23 cellular contexts compared by ENCODE assay signal in genomic region chr14:34229140-34229539, GRCh38.
DNase-seq lines count a peak whose midpoint lies in the region; ATAC-seq, FAIRE-seq and TF ChIP-seq lines count a peak whose summit lies in the region.
"Had no signal": no experiment of that assay in that cellular context is flagged by ENCODE, and none has a peak within 500 bp of the region (broad histone marks: within the 10 kb centered on the region; RNA-seq: fewer than 3 reads in every experiment).

No MANE protein-coding gene starts in this region.

- no peak overlapping the region for H3K4ac ChIP-seq in trophoblast cell (ENCODE audit: low read depth, low read length)

- no peak overlapping the region for H3K18ac ChIP-seq in trophoblast cell (ENCODE audit: low read length)

- H3K36me3 ChIP-seq in GM12878 (ENCODE audit: control insufficient read depth in 2 of 2, insufficient read depth in 2 of 2, low read length in 1 of 2), result no peaks in the 10 kb centered on the region
- H3K36me3 ChIP-seq in trophoblast cell (ENCODE audit: control insufficient read depth in 1 of 2, insufficient read depth in 2 of 2, low read length in 2 of 2), result no peaks in the 10 kb centered on the region
- H3K36me3 ChIP-seq: SJCRH30 had no signal

- H4K91ac ChIP-seq in trophoblast cell (ENCODE audit: low read depth, low read length), result peak overlapping the region; percentile 31

- SMC1A ChIA-PET in GM12878 (lab: Charles Lee; ENCODE audit: uncharacterized antibody, unreplicated experiment), result interaction anchor here (0.6 to 4.0 kb wide), 17 partner anchors 8 to 436 kb away, joined by 3 to 52 read pairs (median 7); no protein-coding TSS in a partner anchor

- peaks cover 1% of the 10 kb centered on the region for H3K79me1 ChIP-seq in trophoblast cell (ENCODE audit: low read length)

- no peak for TF ChIP-seq RAD21 in GM12878 (IDR thresholded peaks at IDR 0.05; ENCODE audit: insufficient read depth, low read depth, low read length)

- peak overlapping the region; percentile 15 for H2BK120ac ChIP-seq in trophoblast cell (ENCODE audit: insufficient read depth, low read length, poor library complexity)

- DNase-seq in stimulated activated naive CD8-positive, alpha-beta T cell treated with anti-CD3 and anti-CD28 coated beads, Interleukin-15, Interleukin-2, amounts not matched to agents 100 U/mL and 50 U/mL, for 24 hours, result no peak
- no peak for DNase-seq in stimulated activated naive CD8-positive, alpha-beta T cell treated with anti-CD3 and anti-CD28 coated beads, Interleukin-15, amount 100 ng/mL, for 72 hours
- DNase-seq in GM12878 (ENCODE audit: low read depth, low spot score), result no peak
- no peak for DNase-seq in trophoblast cell
- no peak for DNase-seq in stimulated activated naive B cell treated with anti-CD40 and anti-IgM and Interleukin-4, amounts not matched to agents 10 μg/mL and 1 μg/mL and 100 μg/mL, for 72 hours
- no peak for DNase-seq in H54 (ENCODE audit: insufficient read length, low spot score)
- DNase-seq: C1 segment of cervical spinal cord; CD4-positive, alpha-beta memory T cell; COR-L47; DMS53; H7; MM.1S; NCI-H2029 treated with DMSO at 0.1 percent for 48 hours; NCI-H446 treated with DMSO at 0.1 percent for 48 hours; NCI-H526; NCI-H82; PC-9; SJCRH30 had no signal

- peaks cover 7% of the 10 kb centered on the region for H3K4me1 Mint-ChIP-seq in stimulated activated naive CD8-positive, alpha-beta T cell treated with anti-CD3 and anti-CD28 coated beads, Interleukin-15, amount 100 ng/mL, for 72 hours
- H3K4me1 Mint-ChIP-seq in stimulated activated naive B cell treated with anti-CD40 and anti-IgM and Interleukin-4, amounts not matched to agents 10 μg/mL and 1 μg/mL and 100 μg/mL, for 72 hours, result peaks cover 0 to 4% of the 10 kb centered on the region in 2 donors
- H3K4me1 Mint-ChIP-seq: IgD-negative memory B cell had no signal

- no peak overlapping the region for H4K12ac ChIP-seq in trophoblast cell (ENCODE audit: low read depth, low read length)

- no peak overlapping the region for H4K8ac ChIP-seq in trophoblast cell (ENCODE audit: low read depth, low read length)

- no peak overlapping the region for H3K9ac ChIP-seq in GM12878 (ENCODE audit: control insufficient read depth, insufficient read depth, low read length)
- H3K9ac ChIP-seq in trophoblast cell (ENCODE audit: low read length), result no peak overlapping the region
- H3K9ac ChIP-seq: KMS-11 had no signal

- H3K14ac ChIP-seq in trophoblast cell (ENCODE audit: low read length), result no peak overlapping the region

- H3K4me1 ChIP-seq in GM12878 (ENCODE audit: control insufficient read depth, insufficient read depth, low read length) (no peaks in the 10 kb centered on the region), trophoblast cell (ENCODE audit: control insufficient read depth in 1 of 2, insufficient read depth in 2 of 2, low read length in 2 of 2) (peaks cover 0 to 1% of the 10 kb centered on the region in 2 experiments)

- H3K9me3 ChIP-seq in GM12878 (replicated peaks; ENCODE audit: control insufficient read depth, insufficient read depth, low read length), result no peaks in the 10 kb centered on the region
- no peaks in the 10 kb centered on the region for H3K9me3 ChIP-seq in trophoblast cell (ENCODE audit: insufficient read depth, low read depth, low read length)
- H3K9me3 ChIP-seq: SJCRH30 had no signal

- H3K4me3 ChIP-seq in GM12878 (no peak overlapping the region), trophoblast cell (ENCODE audit: low read depth, low read length) (no peak overlapping the region)
- H3K4me3 ChIP-seq: PC-9, SJCRH30 had no signal

- H3K4me2 ChIP-seq in GM12878 (ENCODE audit: control insufficient read depth, insufficient read depth), result no peak overlapping the region
- H3K4me2 ChIP-seq in trophoblast cell (ENCODE audit: low read length), result no peak overlapping the region
- H3K4me2 ChIP-seq: KMS-11, PC-9 had no signal

- in situ Hi-C loops in GM12878 (cut with MboI), result loop anchor here (5.0 kb wide), 1 partner anchor 392 kb away; no protein-coding TSS in a partner anchor

- H3K79me2 ChIP-seq in GM12878 (ENCODE audit: control insufficient read depth, insufficient read depth, low read length), result no peaks in the 10 kb centered on the region
- no peaks in the 10 kb centered on the region for H3K79me2 ChIP-seq in trophoblast cell (ENCODE audit: control insufficient read depth, insufficient read depth, low read length, poor library complexity)

- no peak for FAIRE-seq in GM12878 (lab: Jason Lieb, UNC)
- no peak for FAIRE-seq in H54 (lab: Jason Lieb, UNC)
- FAIRE-seq: GM19239 had no signal

- peak overlapping the region; percentile 50 for H2BK12ac ChIP-seq in trophoblast cell (ENCODE audit: low read length)

- TF ChIP-seq CTCF in GM12878 (IDR thresholded peaks at IDR 0.05 in 2 of 3, conservative IDR thresholded peaks at IDR 0.05 in 1 of 3; ENCODE audit: control insufficient read depth in 2 of 3, extremely low read depth in 1 of 3, insufficient read depth in 1 of 3, low read depth in 3 of 3, low read length in 3 of 3), result no peak

- no peak overlapping the region for H3K4me3 Mint-ChIP-seq in stimulated activated naive CD8-positive, alpha-beta T cell treated with anti-CD3 and anti-CD28 coated beads, Interleukin-15, amount 100 ng/mL, for 72 hours
- no peak overlapping the region for H3K4me3 Mint-ChIP-seq in stimulated activated naive B cell treated with anti-CD40 and anti-IgM and Interleukin-4, amounts not matched to agents 10 μg/mL and 1 μg/mL and 100 μg/mL, for 72 hours
- H3K4me3 Mint-ChIP-seq: CD4-positive, alpha-beta memory T cell; IgD-negative memory B cell had no signal

- H4K20me1 ChIP-seq in GM12878 (ENCODE audit: control insufficient read depth, insufficient read depth), result no peaks in the 10 kb centered on the region

- H3K27me3 ChIP-seq in GM12878 (replicated peaks in 1 of 2; ENCODE audit: control insufficient read depth in 2 of 2, insufficient read depth in 2 of 2, low read length in 1 of 2) (no peaks in the 10 kb centered on the region), trophoblast cell (ENCODE audit: insufficient read depth, low read length) (no peaks in the 10 kb centered on the region)
- H3K27me3 ChIP-seq: SJCRH30 had no signal

- no peak overlapping the region for H3K23ac ChIP-seq in trophoblast cell (ENCODE audit: low read length)

- H2AK5ac ChIP-seq in trophoblast cell (ENCODE audit: low read length), result peak overlapping the region; percentile 30

- TF ChIP-seq POLR2A in GM12878 (IDR thresholded peaks at IDR 0.05; ENCODE audit: low read depth, low read length) (no peak), H54 (IDR thresholded peaks at IDR 0.05; ENCODE audit: low read depth, low read length) (no peak)

- no peak for TF ChIP-seq EP300 in GM12878 (IDR thresholded peaks at IDR 0.05; ENCODE audit: borderline replicate concordance in 1 of 2, control insufficient read depth in 1 of 2, low read depth in 2 of 2, low read length in 2 of 2)

- no peak overlapping the region for H2BK5ac ChIP-seq in trophoblast cell (ENCODE audit: low read depth, low read length, poor library complexity)

- POLR2A ChIA-PET in GM12878 (lab: Charles Lee), result interaction anchor here (1.0 to 1.4 kb wide), 3 partner anchors 131 to 382 kb away, joined by 3 to 4 read pairs (median 3); no protein-coding TSS in a partner anchor

- no peaks in the 10 kb centered on the region for H3K36me3 Mint-ChIP-seq in stimulated activated naive B cell treated with anti-CD40 and anti-IgM and Interleukin-4, amounts not matched to agents 10 μg/mL and 1 μg/mL and 100 μg/mL, for 72 hours
- H3K36me3 Mint-ChIP-seq: CD4-positive, alpha-beta memory T cell; IgD-negative memory B cell had no signal

- H3K27ac ChIP-seq in GM12878 (ENCODE audit: control insufficient read depth, insufficient read depth) (no peak overlapping the region), trophoblast cell (ENCODE audit: low read depth, low read length) (no peak overlapping the region)
- H3K27ac ChIP-seq: KMS-11, PC-9, SJCRH30 had no signal

- no peaks in the 10 kb centered on the region for H3K9me3 Mint-ChIP-seq in stimulated activated naive CD8-positive, alpha-beta T cell treated with anti-CD3 and anti-CD28 coated beads, Interleukin-15, amount 100 ng/mL, for 72 hours
- H3K9me3 Mint-ChIP-seq in stimulated activated naive B cell treated with anti-CD40 and anti-IgM and Interleukin-4, amounts not matched to agents 10 μg/mL and 1 μg/mL and 100 μg/mL, for 72 hours, result no peaks in the 10 kb centered on the region
- H3K9me3 Mint-ChIP-seq: CD4-positive, alpha-beta memory T cell; IgD-negative memory B cell had no signal

- CTCF ChIA-PET in GM12878 (lab: Yijun Ruan, JAX), result interaction anchor here (1.0 to 7.8 kb wide), 21 partner anchors 8 to 1640 kb away, joined by 3 to 196 read pairs (median 6); no protein-coding TSS in a partner anchor

- no TSS peak for BruUV-seq in GM12878 (replicated peaks; lab: Mats Ljungman, UMichigan)

- intact Hi-C loops in GM12878 (cut with micrococcal nuclease; ENCODE audit: unreplicated experiment), result loop anchor here (2.0 kb wide), 1 partner anchor 130 kb away; no protein-coding TSS in a partner anchor

- H2AFZ ChIP-seq in GM12878 (ENCODE audit: control insufficient read depth, low read depth, low read length) (no peak overlapping the region), trophoblast cell (ENCODE audit: insufficient read depth, low read length, poor library complexity) (no peak overlapping the region)
- H2AFZ ChIP-seq: PC-9 had no signal

- 38% methylated on average over 7 of the region's 7 CpGs for WGBS in GM12878 (ENCODE audit: insufficient coverage, insufficient replicate concordance, low lambda C conversion rate, missing lambda C conversion rate)
- WGBS in trophoblast cell (ENCODE audit: extremely low coverage, insufficient coverage, insufficient read length), result no CpG with 5 or more reads among the region's 7 CpGs

- H3K27me3 Mint-ChIP-seq in stimulated activated naive CD8-positive, alpha-beta T cell treated with anti-CD3 and anti-CD28 coated beads, Interleukin-15, amount 100 ng/mL, for 72 hours, result peaks cover 17% of the 10 kb centered on the region
- peaks cover 7 to 10% of the 10 kb centered on the region in 2 donors for H3K27me3 Mint-ChIP-seq in stimulated activated naive B cell treated with anti-CD40 and anti-IgM and Interleukin-4, amounts not matched to agents 10 μg/mL and 1 μg/mL and 100 μg/mL, for 72 hours

- no peak overlapping the region for H3K27ac Mint-ChIP-seq in stimulated activated naive CD8-positive, alpha-beta T cell treated with anti-CD3 and anti-CD28 coated beads, Interleukin-15, amount 100 ng/mL, for 72 hours
- no peak overlapping the region for H3K27ac Mint-ChIP-seq in stimulated activated naive B cell treated with anti-CD40 and anti-IgM and Interleukin-4, amounts not matched to agents 10 μg/mL and 1 μg/mL and 100 μg/mL, for 72 hours
- H3K27ac Mint-ChIP-seq: IgD-negative memory B cell had no signal

- peak; percentile 47 for ATAC-seq in stimulated activated naive CD8-positive, alpha-beta T cell treated with anti-CD3 and anti-CD28 coated beads, Interleukin-15, Interleukin-2, amounts not matched to agents 100 U/mL and 50 U/mL, for 24 hours
- ATAC-seq in stimulated activated naive CD8-positive, alpha-beta T cell treated with anti-CD3 and anti-CD28 coated beads, Interleukin-15, amount 100 ng/mL, for 72 hours, result no peak
- ATAC-seq in GM12878, result peak; percentile 77
- no peak for ATAC-seq in stimulated activated naive B cell treated with anti-CD40 and anti-IgM and Interleukin-4, amounts not matched to agents 10 μg/mL and 1 μg/mL and 100 μg/mL, for 72 hours (replicated peaks)
- ATAC-seq in HG02852 (IDR thresholded peaks at IDR 0.05; ENCODE audit: unreplicated experiment), result no peak
- ATAC-seq: Right ventricle myocardium inferior had no signal

- RAD21 ChIA-PET in GM12878 (lab: Charles Lee; ENCODE audit: unreplicated experiment), result interaction anchor here (1.1 to 4.1 kb wide), 18 partner anchors 7 to 553 kb away, joined by 3 to 62 read pairs (median 6); no protein-coding TSS in a partner anchor

Comparison
In these comparisons a context has a peak if more than half of its experiments do, and no peak if none do; other contexts are left out.
1. ATAC-seq: peak in stimulated activated naive CD8-positive, alpha-beta T cell treated with anti-CD3 and anti-CD28 coated beads, Interleukin-15, Interleukin-2, amounts not matched to agents 100 U/mL and 50 U/mL, for 24 hours (single experiment) and GM12878 (single experiment); none in stimulated activated naive CD8-positive, alpha-beta T cell treated with anti-CD3 and anti-CD28 coated beads, Interleukin-15, amount 100 ng/mL, for 72 hours (single experiment), stimulated activated naive B cell treated with anti-CD40 and anti-IgM and Interleukin-4, amounts not matched to agents 10 μg/mL and 1 μg/mL and 100 μg/mL, for 72 hours (0 of 2) and HG02852 (single experiment).